Comparison of ENCODE assay signal across 17 cellular contexts in genomic region chr20:21796059-21796458, GRCh38.
A peak's percentile ranks its signal among the peaks of the same experiment; 100 is the strongest.
DNase-seq lines count a peak whose midpoint lies in the region; ATAC-seq, FAIRE-seq and TF ChIP-seq lines count a peak whose summit lies in the region.
"Had no signal": no experiment of that assay in that cellular context is flagged by ENCODE, and none has a peak within 500 bp of the region (broad histone marks: within the 10 kb centered on the region; RNA-seq: fewer than 3 reads in every experiment).

No MANE protein-coding gene starts in this region.

- H3K27me3 ChIP-seq in MM.1S (replicated peaks; ENCODE audit: insufficient read depth, low read length) (no peaks in the 10 kb centered on the region), GM12878 (replicated peaks in 1 of 2; ENCODE audit: control insufficient read depth in 2 of 2, insufficient read depth in 2 of 2, low read length in 1 of 2) (no peaks in the 10 kb centered on the region)

- no peak overlapping the region for H2AFZ ChIP-seq in MM.1S (ENCODE audit: low read length)
- H2AFZ ChIP-seq in GM12878 (ENCODE audit: control insufficient read depth, low read depth, low read length), result no peak overlapping the region

- no peaks in the 10 kb centered on the region for H3K27me3 Mint-ChIP-seq in activated CD8-positive, alpha-beta memory T cell treated with anti-CD3 and anti-CD28 coated beads, Interleukin-2, amount 10 ng/mL, durations not matched to agents 7 days and 5 days
- H3K27me3 Mint-ChIP-seq: activated naive CD4-positive, alpha-beta T cell treated with anti-CD3 and anti-CD28 coated beads, Interleukin-2, amount 10 ng/mL, durations not matched to agents 7 days and 5 days; CD8-positive, alpha-beta memory T cell had no signal

- POLR2A ChIA-PET in GM12878 (lab: Charles Lee), result interaction anchor here (0.5 kb wide), 1 partner anchor 217 kb away, joined by 3 read pairs; no protein-coding TSS in a partner anchor

- peaks cover 8% of the 10 kb centered on the region for H3K9me3 Mint-ChIP-seq in activated CD8-positive, alpha-beta memory T cell treated with anti-CD3 and anti-CD28 coated beads, Interleukin-2, amount 10 ng/mL, durations not matched to agents 7 days and 5 days (ENCODE audit: low read depth)

- no peak for TF ChIP-seq RAD21 in GM12878 (IDR thresholded peaks at IDR 0.05; ENCODE audit: insufficient read depth, low read depth, low read length)

- H4K20me1 ChIP-seq in MM.1S (ENCODE audit: insufficient read depth, low read length) (no peaks in the 10 kb centered on the region), GM12878 (ENCODE audit: control insufficient read depth, insufficient read depth) (no peaks in the 10 kb centered on the region)

- intact Hi-C loops in GM12878 (cut with micrococcal nuclease; ENCODE audit: unreplicated experiment), result no loop called here

- H3K4me2 ChIP-seq in MM.1S (ENCODE audit: low read depth, low read length) (no peak overlapping the region), GM12878 (ENCODE audit: control insufficient read depth, insufficient read depth) (no peak overlapping the region)

- no peaks in the 10 kb centered on the region for H3K9me3 ChIP-seq in MM.1S (replicated peaks; ENCODE audit: insufficient read depth, low read length)
- no peaks in the 10 kb centered on the region for H3K9me3 ChIP-seq in GM12878 (replicated peaks; ENCODE audit: control insufficient read depth, insufficient read depth, low read length)

- RAD21 ChIA-PET in GM12878 (lab: Charles Lee; ENCODE audit: unreplicated experiment), result interaction anchor here (0.6 kb wide), 1 partner anchor 35 kb away, joined by 3 read pairs; no protein-coding TSS in a partner anchor

- ATAC-seq in GM12878 (peak; percentile 47; the same call in 1 of the 3 replicates), HG03025 (IDR thresholded peaks at IDR 0.05; ENCODE audit: low FRiP score, unreplicated experiment) (no peak), HG03521 (IDR thresholded peaks at IDR 0.05; ENCODE audit: unreplicated experiment) (no peak)
- no peak for ATAC-seq in activated CD8-positive, alpha-beta memory T cell treated with anti-CD3 and anti-CD28 coated beads, Interleukin-2, amount 10 ng/mL, durations not matched to agents 7 days and 5 days

- in situ Hi-C loops in GM12878 (cut with MboI), result no loop called here

- no peak overlapping the region for H3K9ac ChIP-seq in MM.1S (ENCODE audit: low read length)
- no peak overlapping the region for H3K9ac ChIP-seq in GM12878 (ENCODE audit: control insufficient read depth, insufficient read depth, low read length)

- no peaks in the 10 kb centered on the region for H3K4me1 Mint-ChIP-seq in activated CD8-positive, alpha-beta memory T cell treated with anti-CD3 and anti-CD28 coated beads, Interleukin-2, amount 10 ng/mL, durations not matched to agents 7 days and 5 days
- H3K4me1 Mint-ChIP-seq: activated naive CD4-positive, alpha-beta T cell treated with anti-CD3 and anti-CD28 coated beads, Interleukin-2, amount 10 ng/mL, durations not matched to agents 7 days and 5 days; CD8-positive, alpha-beta memory T cell had no signal

- no peaks in the 10 kb centered on the region for H3K9me2 ChIP-seq in MM.1S (replicated peaks; ENCODE audit: insufficient read depth, low read length)

- no peak for TF ChIP-seq EP300 in GM12878 (IDR thresholded peaks at IDR 0.05; ENCODE audit: borderline replicate concordance in 1 of 2, control insufficient read depth in 1 of 2, low read depth in 2 of 2, low read length in 2 of 2)

- no peaks in the 10 kb centered on the region for H3F3A ChIP-seq in MM.1S (ENCODE audit: insufficient read depth, low read length)

- no peaks in the 10 kb centered on the region for H3K36me3 Mint-ChIP-seq in activated CD8-positive, alpha-beta memory T cell treated with anti-CD3 and anti-CD28 coated beads, Interleukin-2, amount 10 ng/mL, durations not matched to agents 7 days and 5 days
- H3K36me3 Mint-ChIP-seq: activated naive CD4-positive, alpha-beta T cell treated with anti-CD3 and anti-CD28 coated beads, Interleukin-2, amount 10 ng/mL, durations not matched to agents 7 days and 5 days; CD8-positive, alpha-beta memory T cell had no signal

- CTCF ChIA-PET in GM12878 (lab: Yijun Ruan, JAX), result no interaction called here
- CTCF ChIA-PET in activated CD8-positive, alpha-beta memory T cell treated with anti-CD3 and anti-CD28 coated beads, Interleukin-2, amount 10 ng/mL, durations not matched to agents 7 days and 5 days (lab: Charles Lee), result no interaction called here

- TF ChIP-seq CTCF in MM.1S (IDR thresholded peaks at IDR 0.05; ENCODE audit: low read length) (peak; percentile 40), GM12878 (IDR thresholded peaks at IDR 0.05 in 2 of 3, conservative IDR thresholded peaks at IDR 0.05 in 1 of 3; ENCODE audit: control insufficient read depth in 2 of 3, extremely low read depth in 1 of 3, insufficient read depth in 1 of 3, low read depth in 3 of 3, low read length in 3 of 3) (peak in 2 of 3 experiments; percentile 21 to 26; a peak in 2 of 6 replicates)

- H3K4me3 ChIP-seq in MM.1S (ENCODE audit: low read length), result no peak overlapping the region
- no peak overlapping the region for H3K4me3 ChIP-seq in GM12878
- H3K4me3 ChIP-seq: cardiac muscle cell had no signal

- peak; percentile 37 for DNase-seq in DMS53 (lab: John Stamatoyannopoulos, UW)
- DNase-seq in DMS53 treated with DMSO at 0.1 percent for 48 hours (lab: John Stamatoyannopoulos, UW; ENCODE audit: unreplicated experiment), result no peak
- peak; percentile 8 for DNase-seq in ELF-1 (ENCODE audit: low read depth, low spot score)
- peak; percentile 27 for DNase-seq in MM.1S
- no peak for DNase-seq in GM12878 (ENCODE audit: low read depth, low spot score)
- DNase-seq in activated CD8-positive, alpha-beta memory T cell treated with anti-CD3 and anti-CD28 coated beads, Interleukin-2, amount 10 ng/mL, durations not matched to agents 7 days and 5 days, result no peak
- DNase-seq: activated naive CD4-positive, alpha-beta T cell treated with anti-CD3 and anti-CD28 coated beads, Interleukin-2, amount 10 ng/mL, durations not matched to agents 7 days and 5 days; CD8-positive, alpha-beta memory T cell; effector memory CD4-positive, alpha-beta T cell; foreskin fibroblast; KBM-7; NCI-H2081 treated with DMSO at 0.1 percent for 48 hours had no signal

- no peaks in the 10 kb centered on the region for H3K4me1 ChIP-seq in MM.1S (ENCODE audit: low read length)
- no peaks in the 10 kb centered on the region for H3K4me1 ChIP-seq in GM12878 (ENCODE audit: control insufficient read depth, insufficient read depth, low read length)

- H3K79me2 ChIP-seq in MM.1S (ENCODE audit: low read length) (no peaks in the 10 kb centered on the region), GM12878 (ENCODE audit: control insufficient read depth, insufficient read depth, low read length) (no peaks in the 10 kb centered on the region)

- H3K27ac ChIP-seq in MM.1S (ENCODE audit: low read length) (no peak overlapping the region), GM12878 (ENCODE audit: control insufficient read depth, insufficient read depth) (no peak overlapping the region)
- H3K27ac ChIP-seq: cardiac muscle cell had no signal

- BruUV-seq in GM12878 (replicated peaks; lab: Mats Ljungman, UMichigan), result no TSS peak

- no peak overlapping the region for H3K27ac Mint-ChIP-seq in activated CD8-positive, alpha-beta memory T cell treated with anti-CD3 and anti-CD28 coated beads, Interleukin-2, amount 10 ng/mL, durations not matched to agents 7 days and 5 days
- H3K27ac Mint-ChIP-seq: activated naive CD4-positive, alpha-beta T cell treated with anti-CD3 and anti-CD28 coated beads, Interleukin-2, amount 10 ng/mL, durations not matched to agents 7 days and 5 days; CD8-positive, alpha-beta memory T cell; T-helper 2 cell treated with Interferon-gamma antibody and Interleukin-4, amounts not matched to agents 5 μg/mL and 100 μg/mL, for 36 hours had no signal

- no peak overlapping the region for H3K4me3 Mint-ChIP-seq in activated CD8-positive, alpha-beta memory T cell treated with anti-CD3 and anti-CD28 coated beads, Interleukin-2, amount 10 ng/mL, durations not matched to agents 7 days and 5 days
- H3K4me3 Mint-ChIP-seq: activated naive CD4-positive, alpha-beta T cell treated with anti-CD3 and anti-CD28 coated beads, Interleukin-2, amount 10 ng/mL, durations not matched to agents 7 days and 5 days; CD8-positive, alpha-beta memory T cell; T-helper 2 cell treated with Interferon-gamma antibody and Interleukin-4, amounts not matched to agents 5 μg/mL and 100 μg/mL, for 36 hours had no signal

- no peaks in the 10 kb centered on the region for H3K36me3 ChIP-seq in MM.1S (replicated peaks; ENCODE audit: insufficient read depth, low read length)
- no peaks in the 10 kb centered on the region for H3K36me3 ChIP-seq in GM12878 (ENCODE audit: control insufficient read depth in 2 of 2, insufficient read depth in 2 of 2, low read length in 1 of 2)
- H3K36me3 ChIP-seq: cardiac muscle cell had no signal

- SMC1A ChIA-PET in GM12878 (lab: Charles Lee; ENCODE audit: uncharacterized antibody, unreplicated experiment), result interaction anchor here (1.0 kb wide), 1 partner anchor 492 kb away, joined by 3 read pairs; no protein-coding TSS in a partner anchor

- WGBS in GM12878 (ENCODE audit: insufficient coverage, insufficient replicate concordance, low lambda C conversion rate, missing lambda C conversion rate), result 0% methylated on average over 1 of the region's 1 CpG

- TF ChIP-seq POLR2A in GM12878 (IDR thresholded peaks at IDR 0.05; ENCODE audit: low read depth, low read length), result no peak

- no peak for FAIRE-seq in GM12878 (lab: Jason Lieb, UNC)
- FAIRE-seq: A204.1 had no signal

TF ChIP-seq in GM12878, 131 proteins besides CTCF, POLR2A, EP300 and RAD21 (continues in another document):
- no peak for TF ChIP-seq BHLHE40 (IDR thresholded peaks at IDR 0.05; ENCODE audit: borderline replicate concordance in 1 of 2, low read depth in 2 of 2, low read length in 1 of 2)
- TF ChIP-seq, protein P1, sequence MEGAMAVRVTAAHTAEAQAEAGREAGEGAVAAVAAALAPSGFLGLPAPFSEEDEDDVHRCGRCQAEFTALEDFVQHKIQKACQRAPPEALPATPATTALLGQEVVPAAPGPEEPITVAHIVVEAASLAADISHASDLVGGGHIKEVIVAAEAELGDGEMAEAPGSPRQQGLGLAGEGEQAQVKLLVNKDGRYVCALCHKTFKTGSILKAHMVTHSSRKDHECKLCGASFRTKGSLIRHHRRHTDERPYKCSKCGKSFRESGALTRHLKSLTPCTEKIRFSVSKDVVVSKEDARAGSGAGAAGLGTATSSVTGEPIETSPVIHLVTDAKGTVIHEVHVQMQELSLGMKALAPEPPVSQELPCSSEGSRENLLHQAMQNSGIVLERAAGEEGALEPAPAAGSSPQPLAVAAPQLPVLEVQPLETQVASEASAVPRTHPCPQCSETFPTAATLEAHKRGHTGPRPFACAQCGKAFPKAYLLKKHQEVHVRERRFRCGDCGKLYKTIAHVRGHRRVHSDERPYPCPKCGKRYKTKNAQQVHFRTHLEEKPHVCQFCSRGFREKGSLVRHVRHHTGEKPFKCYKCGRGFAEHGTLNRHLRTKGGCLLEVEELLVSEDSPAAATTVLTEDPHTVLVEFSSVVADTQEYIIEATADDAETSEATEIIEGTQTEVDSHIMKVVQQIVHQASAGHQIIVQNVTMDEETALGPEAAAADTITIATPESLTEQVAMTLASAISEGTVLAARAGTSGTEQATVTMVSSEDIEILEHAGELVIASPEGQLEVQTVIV (IDR thresholded peaks at IDR 0.05; ENCODE audit: borderline replicate concordance, partially characterized antibody), result no peak
- no peak for TF ChIP-seq POU2F2 (IDR thresholded peaks at IDR 0.05; ENCODE audit: borderline replicate concordance, low read depth, low read length)
- TF ChIP-seq YY1 (IDR thresholded peaks at IDR 0.05; ENCODE audit: low read depth, low read length), result no peak

Comparison
In these comparisons a context has a peak if more than half of its experiments do, and no peak if none do; other contexts are left out.
1. DNase-seq: peak in DMS53 (single experiment), ELF-1 (single experiment) and MM.1S (single experiment); none in DMS53 treated with DMSO at 0.1 percent for 48 hours (single experiment), GM12878 (single experiment) and activated CD8-positive, alpha-beta memory T cell treated with anti-CD3 and anti-CD28 coated beads, Interleukin-2, amount 10 ng/mL, durations not matched to agents 7 days and 5 days (single experiment).